ENCODE assay signal across 23 cellular contexts in genomic region chr2:57849843-57850242, GRCh38.
A peak's percentile ranks its signal among the peaks of the same experiment; 100 is the strongest.
DNase-seq lines count a peak whose midpoint lies in the region; ATAC-seq, FAIRE-seq and TF ChIP-seq lines count a peak whose summit lies in the region.
"Had no signal": no experiment of that assay in that cellular context is flagged by ENCODE, and none has a peak within 500 bp of the region (broad histone marks: within the 10 kb centered on the region; RNA-seq: fewer than 3 reads in every experiment).

No MANE protein-coding gene starts in this region.

- H3K4me1 ChIP-seq in HepG2 (ENCODE audit: insufficient read depth, low read length), result no peaks in the 10 kb centered on the region
- no peaks in the 10 kb centered on the region for H3K4me1 ChIP-seq in sigmoid colon

- H3K36me3 ChIP-seq in HepG2 (replicated peaks in 1 of 2; ENCODE audit: control insufficient read depth in 1 of 2, insufficient read depth in 2 of 2, low read length in 2 of 2) (no peaks in the 10 kb centered on the region), sigmoid colon (no peaks in the 10 kb centered on the region)

- no peaks in the 10 kb centered on the region for H3K9me3 Mint-ChIP-seq in natural killer cell treated with Interleukin-12 subunit alpha and Interleukin-12 subunit beta and Interleukin-15 and Interleukin-18, amount 100 ng/mL, for 72 hours
- peaks cover 6 to 14% of the 10 kb centered on the region in 2 donors for H3K9me3 Mint-ChIP-seq in natural killer cell
- H3K9me3 Mint-ChIP-seq in stimulated activated effector memory CD8-positive, alpha-beta T cell treated with anti-CD3 and anti-CD28 coated beads, Interleukin-12 subunit alpha, Interleukin-12 subunit beta, amount 100 ng/mL, for 72 hours, result peaks cover 6% of the 10 kb centered on the region
- H3K9me3 Mint-ChIP-seq: GM23338 had no signal

- no peak overlapping the region for H3K27ac Mint-ChIP-seq in natural killer cell treated with Interleukin-12 subunit alpha and Interleukin-12 subunit beta and Interleukin-15 and Interleukin-18, amount 100 ng/mL, for 72 hours
- no peak overlapping the region for H3K27ac Mint-ChIP-seq in natural killer cell
- H3K27ac Mint-ChIP-seq in stimulated activated effector memory CD8-positive, alpha-beta T cell treated with anti-CD3 and anti-CD28 coated beads, Interleukin-12 subunit alpha, Interleukin-12 subunit beta, amount 100 ng/mL, for 72 hours, result no peak overlapping the region
- H3K27ac Mint-ChIP-seq: B cell; CD4-positive, alpha-beta memory T cell; GM23338; H9 had no signal

- TF ChIP-seq RAD21 in HepG2 (CRISPR knock-in tag; IDR thresholded peaks at IDR 0.05), result no peak

- no peak overlapping the region for H3K4me3 Mint-ChIP-seq in natural killer cell treated with Interleukin-12 subunit alpha and Interleukin-12 subunit beta and Interleukin-15 and Interleukin-18, amount 100 ng/mL, for 72 hours
- H3K4me3 Mint-ChIP-seq in natural killer cell, result no peak overlapping the region
- H3K4me3 Mint-ChIP-seq in stimulated activated effector memory CD8-positive, alpha-beta T cell treated with anti-CD3 and anti-CD28 coated beads, Interleukin-12 subunit alpha, Interleukin-12 subunit beta, amount 100 ng/mL, for 72 hours, result no peak overlapping the region
- H3K4me3 Mint-ChIP-seq: B cell; CD4-positive, alpha-beta memory T cell; GM23338; H9 had no signal

- DNase-seq in natural killer cell treated with Interleukin-12 subunit alpha and Interleukin-12 subunit beta and Interleukin-15 and Interleukin-18, amount 100 ng/mL, for 72 hours (ENCODE audit: low spot score), result no peak
- no peak for DNase-seq in natural killer cell
- no peak for DNase-seq in HepG2 (ENCODE audit: low spot score)
- no peak for DNase-seq in stimulated activated effector memory CD8-positive, alpha-beta T cell treated with anti-CD3 and anti-CD28 coated beads, Interleukin-12 subunit alpha, Interleukin-12 subunit beta, amount 100 ng/mL, for 72 hours (ENCODE audit: low spot score in 2 of 2)
- no peak for DNase-seq in sigmoid colon
- DNase-seq: C1 segment of cervical spinal cord, Calu3, COR-L47, DMS53, DMS79 treated with DMSO at 0.1 percent for 48 hours, GF-D8, H9 had no signal

- H3K9ac ChIP-seq in HepG2 (ENCODE audit: insufficient read depth, low read depth, low read length), result no peak overlapping the region

- H4K20me1 ChIP-seq in HepG2 (ENCODE audit: insufficient read depth, low read length), result no peaks in the 10 kb centered on the region

- H3K4me2 ChIP-seq in HepG2 (ENCODE audit: low read depth, low read length), result no peak overlapping the region
- H3K4me2 ChIP-seq: GM23338 had no signal

- no peak for FAIRE-seq in HepG2 (lab: Jason Lieb, UNC)
- FAIRE-seq: A204.1, GM12891, GM18507, GM19239 had no signal

- H2AFZ ChIP-seq in HepG2 (ENCODE audit: low read length), result no peak overlapping the region
- H2AFZ ChIP-seq: GM23338 had no signal

- H3K27ac ChIP-seq in HepG2 (ENCODE audit: extremely low read length, insufficient read depth, low read length), result no peak overlapping the region
- no peak overlapping the region for H3K27ac ChIP-seq in sigmoid colon
- H3K27ac ChIP-seq: 22Rv1 had no signal

- POLR2A ChIA-PET in HepG2 (lab: Yijun Ruan, JAX), result no interaction called here

- TF ChIP-seq POLR2A in HepG2 (IDR thresholded peaks at IDR 0.05; ENCODE audit: insufficient read depth in 1 of 2, low read depth in 2 of 2, low read length in 2 of 2), result no peak
- TF ChIP-seq POLR2A in sigmoid colon (IDR thresholded peaks at IDR 0.05), result no peak

- TF ChIP-seq EP300 in HepG2 (IDR thresholded peaks at IDR 0.05; ENCODE audit: low read depth in 2 of 2, low read length in 2 of 2) (no peak), HepG2 (CRISPR knock-in tag; IDR thresholded peaks at IDR 0.05; ENCODE audit: borderline replicate concordance) (no peak), sigmoid colon (IDR thresholded peaks at IDR 0.05) (no peak)

- WGBS in HepG2 (ENCODE audit: low lambda C conversion rate), result 0% methylated on average over 3 of the region's 3 CpGs
- 92 to 94% methylated on average over 3 of the region's 3 CpGs for WGBS in sigmoid colon, 2 donors

- H3K9me3 ChIP-seq in HepG2 (ENCODE audit: low read length) (no peaks in the 10 kb centered on the region), sigmoid colon (no peaks in the 10 kb centered on the region)

- TF ChIP-seq CTCF in natural killer cell (IDR thresholded peaks at IDR 0.05) (no peak), HepG2 (CRISPR knock-in tag; IDR thresholded peaks at IDR 0.05) (no peak), sigmoid colon (IDR thresholded peaks at IDR 0.05) (no peak)

- no peaks in the 10 kb centered on the region for H3K79me2 ChIP-seq in HepG2 (ENCODE audit: insufficient read depth, low read length)

- H3K36me3 Mint-ChIP-seq in natural killer cell treated with Interleukin-12 subunit alpha and Interleukin-12 subunit beta and Interleukin-15 and Interleukin-18, amount 100 ng/mL, for 72 hours, result no peaks in the 10 kb centered on the region
- H3K36me3 Mint-ChIP-seq in natural killer cell, result no peaks in the 10 kb centered on the region
- H3K36me3 Mint-ChIP-seq in stimulated activated effector memory CD8-positive, alpha-beta T cell treated with anti-CD3 and anti-CD28 coated beads, Interleukin-12 subunit alpha, Interleukin-12 subunit beta, amount 100 ng/mL, for 72 hours, result no peaks in the 10 kb centered on the region
- H3K36me3 Mint-ChIP-seq: CD4-positive, alpha-beta memory T cell had no signal

- no peaks in the 10 kb centered on the region for H3K4me1 Mint-ChIP-seq in natural killer cell treated with Interleukin-12 subunit alpha and Interleukin-12 subunit beta and Interleukin-15 and Interleukin-18, amount 100 ng/mL, for 72 hours (ENCODE audit: low read depth in 2 of 2)
- no peaks in the 10 kb centered on the region for H3K4me1 Mint-ChIP-seq in natural killer cell
- H3K4me1 Mint-ChIP-seq in stimulated activated effector memory CD8-positive, alpha-beta T cell treated with anti-CD3 and anti-CD28 coated beads, Interleukin-12 subunit alpha, Interleukin-12 subunit beta, amount 100 ng/mL, for 72 hours, result no peaks in the 10 kb centered on the region
- H3K4me1 Mint-ChIP-seq: B cell; CD4-positive, alpha-beta memory T cell; GM23338; H9 had no signal

- no peak overlapping the region for H3K4me3 ChIP-seq in HepG2 (replicated peaks in 1 of 3; ENCODE audit: insufficient read depth in 1 of 3, low read depth in 2 of 3, low read length in 3 of 3)
- H3K4me3 ChIP-seq in sigmoid colon, result no peak overlapping the region
- H3K4me3 ChIP-seq: GM23338 had no signal

- intact Hi-C loops in natural killer cell (cut with micrococcal nuclease) (no loop called here), HepG2 (cut with micrococcal nuclease; ENCODE audit: unreplicated experiment) (no loop called here), sigmoid colon (cut with DNase I) (no loop called here)

- CTCF ChIA-PET in HepG2 (lab: Yijun Ruan, JAX; ENCODE audit: low intra/inter-chr PET ratio, low total read pairs), result no interaction called here

- peak; percentile 20 to 24 for ATAC-seq in natural killer cell treated with Interleukin-12 subunit alpha and Interleukin-12 subunit beta and Interleukin-15 and Interleukin-18, amount 100 ng/mL, for 72 hours
- ATAC-seq in natural killer cell, result no peak
- peak; percentile 23; the same call in 2 of the 3 replicates for ATAC-seq in HepG2
- ATAC-seq in stimulated activated effector memory CD8-positive, alpha-beta T cell treated with anti-CD3 and anti-CD28 coated beads, Interleukin-12 subunit alpha, Interleukin-12 subunit beta, amount 100 ng/mL, for 72 hours, result peak; percentile 36
- ATAC-seq in GM21360 (IDR thresholded peaks at IDR 0.05; ENCODE audit: unreplicated experiment), result no peak
- ATAC-seq in GM18858 (IDR thresholded peaks at IDR 0.05; ENCODE audit: unreplicated experiment), result no peak
- ATAC-seq: GM23338, HCT116 had no signal

- BruUV-seq in HepG2 (replicated peaks; lab: Mats Ljungman, UMichigan), result no TSS peak

- in situ Hi-C loops in HepG2 (cut with HindIII; ENCODE audit: extremely low pct_ligation_motif_present, low pct_unique_long_range_greater_than_20kb), result no loop called here

- H3K27me3 ChIP-seq in HepG2 (ENCODE audit: control insufficient read depth in 1 of 2, insufficient read depth in 2 of 2, low read length in 2 of 2) (no peaks in the 10 kb centered on the region), sigmoid colon (no peaks in the 10 kb centered on the region)

- H3K27me3 Mint-ChIP-seq in natural killer cell treated with Interleukin-12 subunit alpha and Interleukin-12 subunit beta and Interleukin-15 and Interleukin-18, amount 100 ng/mL, for 72 hours, result no peaks in the 10 kb centered on the region
- no peaks in the 10 kb centered on the region for H3K27me3 Mint-ChIP-seq in natural killer cell (ENCODE audit: low read depth in 2 of 2)
- H3K27me3 Mint-ChIP-seq: B cell had no signal

TF ChIP-seq in HepG2, 621 proteins besides CTCF, POLR2A, EP300 and RAD21:
- TF ChIP-seq ZNF512 (CRISPR knock-in tag; IDR thresholded peaks at IDR 0.05) (no peak), ZFP41 (CRISPR knock-in tag; IDR thresholded peaks at IDR 0.05; ENCODE audit: borderline replicate concordance) (no peak), RXRA (CRISPR knock-in tag; IDR thresholded peaks at IDR 0.05) (no peak), MED13 (CRISPR knock-in tag; IDR thresholded peaks at IDR 0.05) (no peak), ZNF329 (CRISPR knock-in tag; IDR thresholded peaks at IDR 0.05; ENCODE audit: low read depth) (no peak), ESRRA (CRISPR knock-in tag; IDR thresholded peaks at IDR 0.05; ENCODE audit: low read depth) (no peak), ZNF33A (CRISPR knock-in tag; IDR thresholded peaks at IDR 0.05; ENCODE audit: borderline replicate concordance) (no peak), ZSCAN31 (CRISPR knock-in tag; IDR thresholded peaks at IDR 0.05; ENCODE audit: low read depth) (no peak), MED8 (CRISPR knock-in tag; IDR thresholded peaks at IDR 0.05; ENCODE audit: insufficient replicate concordance) (no peak), ZNF510 (CRISPR knock-in tag; IDR thresholded peaks at IDR 0.05; ENCODE audit: low read depth) (no peak), ZNF253 (CRISPR knock-in tag; IDR thresholded peaks at IDR 0.05; ENCODE audit: borderline replicate concordance) (no peak)

Comparison
In these comparisons a context has a peak if more than half of its experiments do, and no peak if none do; other contexts are left out.
1. ATAC-seq: peak in natural killer cell treated with Interleukin-12 subunit alpha and Interleukin-12 subunit beta and Interleukin-15 and Interleukin-18, amount 100 ng/mL, for 72 hours (2 of 2), HepG2 (single experiment) and stimulated activated effector memory CD8-positive, alpha-beta T cell treated with anti-CD3 and anti-CD28 coated beads, Interleukin-12 subunit alpha, Interleukin-12 subunit beta, amount 100 ng/mL, for 72 hours (single experiment); none in natural killer cell (0 of 3), GM21360 (single experiment) and GM18858 (single experiment).